8 cellular contexts compared by ENCODE assay signal in the genomic region with DNA sequence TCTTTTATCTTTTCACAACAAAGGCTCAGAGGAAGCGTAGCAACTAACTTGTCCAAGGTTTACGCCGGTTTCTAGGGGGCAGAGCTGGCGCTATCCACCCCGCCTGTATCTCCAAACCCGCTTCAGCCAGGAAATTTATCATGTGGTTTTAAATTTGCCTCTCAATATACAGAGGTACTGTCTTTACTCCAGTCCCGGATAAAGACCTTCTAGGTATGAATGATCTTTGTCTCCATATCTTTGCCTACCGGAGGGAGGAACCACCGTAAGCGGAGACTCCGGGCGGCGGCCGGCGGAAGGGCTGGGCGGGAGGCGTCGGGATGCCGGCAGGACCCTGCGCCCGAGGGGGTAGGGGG. TPM values are rescaled to one million over a fixed set of nuclear protein-coding genes. Genes with fewer than 3 reads are reported as not detected.
DNase-seq lines count a peak whose midpoint lies in the region; ATAC-seq, FAIRE-seq and TF ChIP-seq lines count a peak whose summit lies in the region.

No MANE protein-coding gene starts in this region.

- peaks cover 2% of the 10 kb centered on the region for H3K36me3 Mint-ChIP-seq in activated T-helper 2 cell treated with anti-CD3 and anti-CD28 coated beads, Interferon-gamma antibody, Interleukin-2, Interleukin-4, amounts not matched to agents 10 μg/mL and 5 μg/mL and 100 μg/mL, durations not matched to agents 14 hours and 24 hours and 36 hours (ENCODE audit: low read depth)

- H3K4me3 Mint-ChIP-seq in activated T-helper 2 cell treated with anti-CD3 and anti-CD28 coated beads, Interferon-gamma antibody, Interleukin-2, Interleukin-4, amounts not matched to agents 10 μg/mL and 5 μg/mL and 100 μg/mL, durations not matched to agents 14 hours and 24 hours and 36 hours (ENCODE audit: low read depth): peak overlapping the region; percentile 79

- H3K36me3 ChIP-seq in ES-I3 (ENCODE audit: insufficient read depth, low read length): peaks cover 4% of the 10 kb centered on the region; the same call in 1 of the 2 replicates
- H3K36me3 ChIP-seq in heart left ventricle: no peaks in the 10 kb centered on the region

- H3K4me1 Mint-ChIP-seq in activated T-helper 2 cell treated with anti-CD3 and anti-CD28 coated beads, Interferon-gamma antibody, Interleukin-2, Interleukin-4, amounts not matched to agents 10 μg/mL and 5 μg/mL and 100 μg/mL, durations not matched to agents 14 hours and 24 hours and 36 hours (ENCODE audit: low read depth): peaks cover 9% of the 10 kb centered on the region

- no peaks in the 10 kb centered on the region for H3K9me3 ChIP-seq in ES-I3 (ENCODE audit: control insufficient read depth, insufficient read depth, low read length)
- H3K9me3 ChIP-seq in heart left ventricle: no peaks in the 10 kb centered on the region

- WGBS in heart left ventricle, 4 donors: 0 to 1% (median 0%) methylated on average over 9 to 21 of the region's 21 CpGs

- H3K4me3 ChIP-seq in heart left ventricle: peak overlapping the region; percentile 60 to 100 (median 94)

- peak; percentile 76 for DNase-seq in NAMALWA (ENCODE audit: low spot score)
- no peak for DNase-seq in activated T-helper 2 cell treated with anti-CD3 and anti-CD28 coated beads, Interferon-gamma antibody, Interleukin-2, Interleukin-4, amounts not matched to agents 10 μg/mL and 5 μg/mL and 100 μg/mL, durations not matched to agents 14 hours and 24 hours and 36 hours (ENCODE audit: low spot score)
- DNase-seq in heart left ventricle: peak in 1 of 5 donors; percentile 33
- peak; percentile 48 for DNase-seq in pons (ENCODE audit: low spot score)
- no peak for DNase-seq in GM12891 (ENCODE audit: insufficient read length, low spot score)
- DNase-seq in UCSD-AML1 (lab: John Stamatoyannopoulos, UW; ENCODE audit: unreplicated experiment): no peak

- no peak for TF ChIP-seq POLR2A in heart left ventricle (IDR thresholded peaks at IDR 0.05)
- no peak for TF ChIP-seq POLR2A in GM12891 (IDR thresholded peaks at IDR 0.05; ENCODE audit: low read depth, low read length)

- no peak overlapping the region for H3K27ac Mint-ChIP-seq in activated T-helper 2 cell treated with anti-CD3 and anti-CD28 coated beads, Interferon-gamma antibody, Interleukin-2, Interleukin-4, amounts not matched to agents 10 μg/mL and 5 μg/mL and 100 μg/mL, durations not matched to agents 14 hours and 24 hours and 36 hours

- TF ChIP-seq CTCF in heart left ventricle (IDR thresholded peaks at IDR 0.05): peak in 1 of 12 donors; percentile 11

- H3K4me1 ChIP-seq in ES-I3 (ENCODE audit: insufficient read depth, low read length) (peaks cover 23% of the 10 kb centered on the region), heart left ventricle (peaks cover 0 to 49% (median 36%) of the 10 kb centered on the region in 12 donors)

- no peak for FAIRE-seq in GM12891 (lab: Jason Lieb, UNC)

- intact Hi-C loops in activated T-helper 2 cell treated with anti-CD3 and anti-CD28 coated beads, Interferon-gamma antibody, Interleukin-2, Interleukin-4, amounts not matched to agents 10 μg/mL and 5 μg/mL and 100 μg/mL, durations not matched to agents 14 hours and 24 hours and 36 hours (cut with micrococcal nuclease): no loop called here
- intact Hi-C loops in heart left ventricle (cut with DNase I): no loop called here

- peaks cover 60% of the 10 kb centered on the region for H3K27me3 Mint-ChIP-seq in activated T-helper 2 cell treated with anti-CD3 and anti-CD28 coated beads, Interferon-gamma antibody, Interleukin-2, Interleukin-4, amounts not matched to agents 10 μg/mL and 5 μg/mL and 100 μg/mL, durations not matched to agents 14 hours and 24 hours and 36 hours (ENCODE audit: low read depth)

- peak overlapping the region; percentile 94 for H3K9ac ChIP-seq in ES-I3 (ENCODE audit: low read depth, low read length)

- peak; percentile 22 for ATAC-seq in GM21825 (IDR thresholded peaks at IDR 0.05; ENCODE audit: unreplicated experiment)
- peak in 3 of 4 donors; percentile 2 to 38 (median 30) for ATAC-seq in heart left ventricle

- peak overlapping the region; percentile 69 to 97 (median 90) for H3K27ac ChIP-seq in heart left ventricle

- no peaks in the 10 kb centered on the region for H3K9me3 Mint-ChIP-seq in activated T-helper 2 cell treated with anti-CD3 and anti-CD28 coated beads, Interferon-gamma antibody, Interleukin-2, Interleukin-4, amounts not matched to agents 10 μg/mL and 5 μg/mL and 100 μg/mL, durations not matched to agents 14 hours and 24 hours and 36 hours

- no peaks in the 10 kb centered on the region for H3K27me3 ChIP-seq in heart left ventricle

TF ChIP-seq in GM12891, 5 proteins besides CTCF, POLR2A, EP300 and RAD21:
- TF ChIP-seq POLR2AphosphoS5 (IDR thresholded peaks at IDR 0.05; ENCODE audit: low read depth, low read length) (no peak), POU2F2 (IDR thresholded peaks at IDR 0.05; ENCODE audit: low read depth, low read length) (no peak), TAF1 (IDR thresholded peaks at IDR 0.05; ENCODE audit: low read depth, low read length) (no peak), PAX5 (IDR thresholded peaks at IDR 0.05; ENCODE audit: insufficient read depth, low read length, severe bottlenecking) (no peak), SPI1 (IDR thresholded peaks at IDR 0.05; ENCODE audit: low read depth, low read length) (no peak)

RNA-seq across cellular contexts. Expression of gene RIMKLB, which starts 0.7 kb away (rescaled TPM):
- 0.52 and 0.53 TPM in 2 replicates for total RNA-seq in activated T-helper 2 cell treated with anti-CD3 and anti-CD28 coated beads, Interferon-gamma antibody, Interleukin-2, Interleukin-4, amounts not matched to agents 10 μg/mL and 5 μg/mL and 100 μg/mL, durations not matched to agents 14 hours and 24 hours and 36 hours
- total RNA-seq in heart left ventricle: 10 to 100 TPM in 8 of 9 donors, 1 to 10 TPM in 1; 8.5 to 16.9 (median 11.9) TPM
- 10 to 100 TPM in 1 of 2 donors, 1 to 10 TPM in 1; 7.4 to 15.4 TPM for polyA plus RNA-seq in heart left ventricle
- polyA plus RNA-seq in GM12891 (2012; ENCODE audit: low read depth, missing spikeins): 7.5 TPM

RNA-seq across cellular contexts. Expression of gene MFAP5, which starts 34.5 kb away (rescaled TPM):
- total RNA-seq in activated T-helper 2 cell treated with anti-CD3 and anti-CD28 coated beads, Interferon-gamma antibody, Interleukin-2, Interleukin-4, amounts not matched to agents 10 μg/mL and 5 μg/mL and 100 μg/mL, durations not matched to agents 14 hours and 24 hours and 36 hours: not detected in 2 replicates
- 100 to 1,000 TPM in 2 of 9 donors, 10 to 100 TPM in 7; 12.4 to 137 (median 33.0) TPM for total RNA-seq in heart left ventricle
- 10 to 100 TPM; 10.2 to 17.4 TPM for polyA plus RNA-seq in heart left ventricle
- polyA plus RNA-seq in GM12891 (2012; ENCODE audit: low read depth, missing spikeins): 0.09 TPM

Comparison
In these comparisons a context has a peak if more than half of its experiments do, and no peak if none do; other contexts are left out.
1. DNase-seq: peak in NAMALWA (single experiment) and pons (single experiment); none in activated T-helper 2 cell treated with anti-CD3 and anti-CD28 coated beads, Interferon-gamma antibody, Interleukin-2, Interleukin-4, amounts not matched to agents 10 μg/mL and 5 μg/mL and 100 μg/mL, durations not matched to agents 14 hours and 24 hours and 36 hours (single experiment), GM12891 (single experiment) and UCSD-AML1 (single experiment).
2. RNA of gene MFAP5, which starts 34.5 kb away (total RNA-seq): 12.4 to 137 TPM in heart left ventricle; not detected in activated T-helper 2 cell treated with anti-CD3 and anti-CD28 coated beads, Interferon-gamma antibody, Interleukin-2, Interleukin-4, amounts not matched to agents 10 μg/mL and 5 μg/mL and 100 μg/mL, durations not matched to agents 14 hours and 24 hours and 36 hours; every median in the first group is over 10 times any median in the second.